8 cellular contexts compared by ENCODE assay signal in genomic region chr7:133252858-133253521, GRCh38.
A peak's percentile ranks its signal among the peaks of the same experiment; 100 is the strongest.
DNase-seq lines count a peak whose midpoint lies in the region; ATAC-seq, FAIRE-seq and TF ChIP-seq lines count a peak whose summit lies in the region.

Gene EXOC4 (plus strand): TSS chr7:133253078.

- no peak for TF ChIP-seq CTCF in AG09319 (IDR thresholded peaks at IDR 0.05; ENCODE audit: low read depth, low read length)

- DNase-seq in AG09319 (ENCODE audit: extremely low read depth, low read depth), result peak; percentile 91
- peak; percentile 94 for DNase-seq in NCI-H446 treated with DMSO at 0.1 percent for 48 hours (lab: John Stamatoyannopoulos, UW)
- DNase-seq in cerebellar cortex (ENCODE audit: low spot score), result peak; percentile 99
- peak; percentile 78 for DNase-seq in stimulated activated CD4-positive, alpha-beta T cell treated with anti-CD3 and anti-CD28 coated beads, Interleukin-12 subunit alpha, Interleukin-12 subunit beta, amount 100 ng/mL, for 4 hours

- peak; percentile 99 for ATAC-seq in GM19035 (IDR thresholded peaks at IDR 0.05; ENCODE audit: unreplicated experiment)
- ATAC-seq in HG03354 (IDR thresholded peaks at IDR 0.05; ENCODE audit: poor library complexity, severe bottlenecking, unreplicated experiment), result peak; percentile 98
- ATAC-seq in activated CD4-positive, CD25-positive, alpha-beta regulatory T cell treated with anti-CD3 and anti-CD28 coated beads, Interleukin-2, amount 50 U/mL, for 24 hours, result peak; percentile 100

- peak; percentile 99 for FAIRE-seq in islet of Langerhans (lab: Jason Lieb, UNC)

Comparison
In these comparisons a context has a peak if more than half of its experiments do, and no peak if none do; other contexts are left out.
1. Peak in every context shown above with its lines: DNase-seq and ATAC-seq.